Comparison of ENCODE assay signal across 1 cellular context in genomic region chr20:23606652-23607049, GRCh38.
TF ChIP-seq lines count a peak whose summit lies in the region.

No MANE protein-coding gene starts in this region.

TF ChIP-seq in HepG2, 621 proteins besides CTCF, POLR2A, EP300 and RAD21 (continued from another document and continues in another):
- TF ChIP-seq MLXIP (CRISPR knock-in tag; IDR thresholded peaks at IDR 0.05; ENCODE audit: borderline replicate concordance): no peak
- TF ChIP-seq ZSCAN20 (CRISPR knock-in tag; IDR thresholded peaks at IDR 0.05; ENCODE audit: borderline replicate concordance): no peak
- no peak; the same call in 1 of the 2 replicates for TF ChIP-seq ARID4A (CRISPR knock-in tag; IDR thresholded peaks at IDR 0.05; ENCODE audit: borderline replicate concordance)
- TF ChIP-seq ZNF256 (CRISPR knock-in tag; conservative IDR thresholded peaks at IDR 0.05): no peak
- no peak for TF ChIP-seq ZNF260 (CRISPR knock-in tag; IDR thresholded peaks at IDR 0.05; ENCODE audit: borderline replicate concordance, low read depth)
- 0 out of 2 replicates have a peak, but pooled peaks have one; percentile 40 for TF ChIP-seq REPIN1 (CRISPR knock-in tag; IDR thresholded peaks at IDR 0.05; ENCODE audit: borderline replicate concordance, low read depth)
- TF ChIP-seq ZNF547 (CRISPR knock-in tag; IDR thresholded peaks at IDR 0.05): no peak
- no peak for TF ChIP-seq EZH2 (conservative IDR thresholded peaks at IDR 0.05; ENCODE audit: low read depth, low read length)
- no peak for TF ChIP-seq ZNF296 (CRISPR knock-in tag; conservative IDR thresholded peaks at IDR 0.05)
- TF ChIP-seq TSC22D2 (CRISPR knock-in tag; IDR thresholded peaks at IDR 0.05; ENCODE audit: borderline replicate concordance): 0 out of 2 replicates have a peak, but pooled peaks have one; percentile 81
- TF ChIP-seq ZNF460 (CRISPR knock-in tag; IDR thresholded peaks at IDR 0.05; ENCODE audit: borderline replicate concordance): no peak
- TF ChIP-seq ATF7 (IDR thresholded peaks at IDR 0.05): no peak
- no peak for TF ChIP-seq ATF7 (CRISPR knock-in tag; IDR thresholded peaks at IDR 0.05)
- peak; percentile 53; the same call in 1 of the 2 replicates for TF ChIP-seq ZNF331 (CRISPR knock-in tag; IDR thresholded peaks at IDR 0.05)
- no peak; the same call in 1 of the 2 replicates for TF ChIP-seq ETV6 (CRISPR knock-in tag; conservative IDR thresholded peaks at IDR 0.05)
- no peak for TF ChIP-seq SRSF9 (IDR thresholded peaks at IDR 0.05; ENCODE audit: borderline replicate concordance, insufficient read depth, low read depth, low read length, poor library complexity, severe bottlenecking)
- peak; percentile 21; the same call in 1 of the 2 replicates for TF ChIP-seq TARDBP (CRISPR knock-in tag; IDR thresholded peaks at IDR 0.05)
- TF ChIP-seq TERF1 (CRISPR knock-in tag; IDR thresholded peaks at IDR 0.05): 0 out of 2 replicates have a peak, but pooled peaks have one; percentile 56
- no peak for TF ChIP-seq GMEB2 (CRISPR knock-in tag; IDR thresholded peaks at IDR 0.05; ENCODE audit: low read depth)
- TF ChIP-seq NFE2 (CRISPR knock-in tag; IDR thresholded peaks at IDR 0.05): no peak
- TF ChIP-seq ZBTB39 (CRISPR knock-in tag; IDR thresholded peaks at IDR 0.05): no peak
- no peak; the same call in 1 of the 2 replicates for TF ChIP-seq ZSCAN31 (CRISPR knock-in tag; IDR thresholded peaks at IDR 0.05; ENCODE audit: low read depth)
- TF ChIP-seq MAFK (conservative IDR thresholded peaks at IDR 0.05 in 1 of 2, IDR thresholded peaks at IDR 0.05 in 1 of 2; ENCODE audit: low read length in 2 of 2): no peak
- TF ChIP-seq ZFP90 (CRISPR knock-in tag; IDR thresholded peaks at IDR 0.05; ENCODE audit: borderline replicate concordance): no peak
- no peak for TF ChIP-seq RBM22 (optimal IDR thresholded peaks at IDR 0.05; ENCODE audit: low read length)
- no peak for TF ChIP-seq ZNF883 (CRISPR knock-in tag; IDR thresholded peaks at IDR 0.05; ENCODE audit: not compliant biosample characterization)
- no peak for TF ChIP-seq ZNF335 (CRISPR knock-in tag; IDR thresholded peaks at IDR 0.05)
- no peak for TF ChIP-seq NR0B2 (CRISPR knock-in tag; IDR thresholded peaks at IDR 0.05)
- no peak for TF ChIP-seq AFF4 (CRISPR knock-in tag; IDR thresholded peaks at IDR 0.05)
- no peak for TF ChIP-seq ZBTB10 (CRISPR knock-in tag; IDR thresholded peaks at IDR 0.05; ENCODE audit: borderline replicate concordance)
- no peak for TF ChIP-seq ATF3 (CRISPR knock-in tag; IDR thresholded peaks at IDR 0.05)
- no peak for TF ChIP-seq ZNF709 (CRISPR knock-in tag; IDR thresholded peaks at IDR 0.05)
- TF ChIP-seq RARA (CRISPR knock-in tag; IDR thresholded peaks at IDR 0.05): no peak
- no peak for TF ChIP-seq SYNCRIP (IDR thresholded peaks at IDR 0.05; ENCODE audit: insufficient read depth, low read depth, low read length)
- no peak for TF ChIP-seq FOXA3 (CRISPR knock-in tag; IDR thresholded peaks at IDR 0.05)
- no peak for TF ChIP-seq THYN1 (CRISPR knock-in tag; IDR thresholded peaks at IDR 0.05; ENCODE audit: borderline replicate concordance, low read depth)
- peak; percentile 42; the same call in 1 of the 2 replicates for TF ChIP-seq ATF2 (CRISPR knock-in tag; IDR thresholded peaks at IDR 0.05)
